In genomic region chr14:22977684-22978486, GRCh38 we compare ENCODE assay signal across 8 cellular contexts. TPM values are rescaled to one million over a fixed set of nuclear protein-coding genes. Genes with fewer than 3 reads are reported as not detected.
DNase-seq lines count a peak whose midpoint lies in the region; ATAC-seq and TF ChIP-seq lines count a peak whose summit lies in the region.

No MANE protein-coding gene starts in this region.

- peaks cover 5 to 24% of the 10 kb centered on the region in 2 donors for H3K4me1 ChIP-seq in breast epithelium

- DNase-seq in NCI-H2029 (lab: John Stamatoyannopoulos, UW) = peak; percentile 47
- no peak for DNase-seq in NCI-H2029 treated with DMSO at 0.1 percent for 48 hours (lab: John Stamatoyannopoulos, UW)
- peak; percentile 63 to 66 for DNase-seq in breast epithelium (ENCODE audit: low spot score in 2 of 2)
- DNase-seq in ureter (ENCODE audit: low spot score) = peak; percentile 61
- DNase-seq in activated naive CD4-positive, alpha-beta T cell (lab: John Stamatoyannopoulos, UW) = no peak

- H3K9me3 ChIP-seq in breast epithelium = no peaks in the 10 kb centered on the region

- H3K36me3 ChIP-seq in breast epithelium = no peaks in the 10 kb centered on the region

- no peak for ATAC-seq in activated CD4-positive, CD25-positive, alpha-beta regulatory T cell treated with anti-CD3 and anti-CD28 coated beads, Interleukin-2, amount 50 U/mL, for 24 hours
- no peak for ATAC-seq in GM18511 (IDR thresholded peaks at IDR 0.05; ENCODE audit: unreplicated experiment)

- TF ChIP-seq CTCF in breast epithelium (IDR thresholded peaks at IDR 0.05) = no peak

- intact Hi-C loops in breast epithelium (cut with DNase I; ENCODE audit: low total_unique reads) = no loop called here

- peak overlapping the region; percentile 88 to 90 for H3K27ac ChIP-seq in breast epithelium
- peak overlapping the region; percentile 65 for H3K27ac ChIP-seq in layer of hippocampus (ENCODE audit: low read depth, low read length)

- H3K27me3 ChIP-seq in breast epithelium (peaks cover 0 to 3% of the 10 kb centered on the region in 2 donors), layer of hippocampus (ENCODE audit: control insufficient read depth, insufficient read depth, low read length) (peaks cover 13% of the 10 kb centered on the region)

- H3K4me3 ChIP-seq in breast epithelium = peak overlapping the region in 1 of 3 donors; percentile 16

- no peak for TF ChIP-seq POLR2A in breast epithelium (IDR thresholded peaks at IDR 0.05)

RNA-seq across cellular contexts. Expression of gene AJUBA, which starts 4.5 kb away (rescaled TPM):
- total RNA-seq in breast epithelium (10 to 100 TPM in 2 of 3 donors, 1 to 10 TPM in 1; 3.2 to 24.0 (median 18.7) TPM), ureter (39.9 TPM)

RNA-seq across cellular contexts. Expression of gene HAUS4, which starts 21.0 kb away (rescaled TPM):
- total RNA-seq in breast epithelium (10 to 100 TPM; 67.3 to 86.5 (median 68.3) TPM), ureter (29.2 TPM)

RNA-seq across cellular contexts. Expression of gene C14orf93, which starts 32.1 kb away (rescaled TPM):
- 10 to 100 TPM; 10.8 to 24.1 (median 19.4) TPM for total RNA-seq in breast epithelium
- total RNA-seq in ureter = 10.8 TPM

RNA-seq across cellular contexts. Expression of gene PRMT5, which starts 48.7 kb away (rescaled TPM):
- 10 to 100 TPM; 48.6 to 80.6 (median 71.4) TPM for total RNA-seq in breast epithelium
- 80.9 TPM for total RNA-seq in ureter

RNA-seq across cellular contexts. Expression of gene PSMB5, which starts 56.8 kb away (rescaled TPM):
- total RNA-seq in breast epithelium = 100 to 1,000 TPM; 120 to 144 (median 129) TPM
- total RNA-seq in ureter = 67.6 TPM

Comparison
In these comparisons a context has a peak if more than half of its experiments do, and no peak if none do; other contexts are left out.
1. DNase-seq: peak in NCI-H2029 (single experiment), breast epithelium (2 of 2) and ureter (single experiment); none in NCI-H2029 treated with DMSO at 0.1 percent for 48 hours (single experiment) and activated naive CD4-positive, alpha-beta T cell (0 of 4).